8 cellular contexts compared by ENCODE assay signal in the genomic region with DNA sequence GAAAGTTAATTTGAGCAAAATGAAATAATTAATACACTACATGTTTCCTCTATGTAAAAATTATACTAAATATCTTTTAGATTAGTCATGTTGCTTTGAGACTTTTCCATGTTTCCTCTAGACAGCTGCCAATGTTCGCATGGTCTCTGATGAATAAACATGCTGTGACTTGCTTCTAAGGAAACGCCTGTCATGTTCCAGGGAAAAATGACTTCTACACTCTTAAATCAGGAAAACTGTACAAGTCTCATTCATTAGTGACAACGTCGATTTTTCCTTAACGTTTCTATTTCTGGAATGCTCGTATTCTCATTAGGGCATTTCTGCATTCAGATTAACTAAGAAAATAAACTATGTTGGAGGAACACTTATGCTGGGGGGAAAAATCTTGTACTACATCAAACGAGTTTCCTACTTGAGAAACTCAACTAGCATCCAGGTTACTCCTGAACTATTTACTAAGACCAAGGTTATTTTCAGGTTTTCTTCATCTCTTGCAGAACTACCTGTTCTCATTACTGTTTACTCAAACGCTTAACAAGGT. TPM values are rescaled to one million over a fixed set of nuclear protein-coding genes. Genes with fewer than 3 reads are reported as not detected.
DNase-seq lines count a peak whose midpoint lies in the region; TF ChIP-seq lines count a peak whose summit lies in the region.

No MANE protein-coding gene starts in this region.

- peaks cover 14% of the 10 kb centered on the region for H3K4me1 Mint-ChIP-seq in MCF 10A (ENCODE audit: insufficient read depth, unreplicated experiment)

- no peak overlapping the region for H4K5ac ChIP-seq in mesendoderm (ENCODE audit: low read length)

- intact Hi-C loops in MCF 10A (cut with micrococcal nuclease): loop anchor here (5.0 kb wide), 2 partner anchors 58 to 127 kb away; no protein-coding TSS in a partner anchor

- peak overlapping the region; percentile 50 for H3K27ac Mint-ChIP-seq in MCF 10A (ENCODE audit: low read depth, unreplicated experiment)

- no peaks in the 10 kb centered on the region for H3K9me3 Mint-ChIP-seq in MCF 10A (ENCODE audit: unreplicated experiment)

- H3K27me3 ChIP-seq in mesendoderm (ENCODE audit: insufficient read depth, low read length, poor library complexity): no peaks in the 10 kb centered on the region

- TSS peak; percentile 33 for BruUV-seq in MCF 10A (replicated peaks; lab: Mats Ljungman, UMichigan)

- no peak overlapping the region for H4K8ac ChIP-seq in mesendoderm (ENCODE audit: low read depth, low read length)

- H3K79me2 ChIP-seq in mesendoderm (ENCODE audit: control insufficient read depth, insufficient read depth, low read length): no peaks in the 10 kb centered on the region

- no peaks in the 10 kb centered on the region for H3K79me1 ChIP-seq in mesendoderm (ENCODE audit: low read length)

- no peak overlapping the region for H3K4ac ChIP-seq in mesendoderm (ENCODE audit: low read depth, low read length)

- no peak overlapping the region for H3K23ac ChIP-seq in mesendoderm (ENCODE audit: low read length)

- WGBS in mesendoderm (ENCODE audit: extremely low coverage, insufficient coverage, low lambda C conversion rate): no CpG with 5 or more reads among the region's 8 CpGs

- H3K27me3 Mint-ChIP-seq in MCF 10A (ENCODE audit: insufficient read depth, unreplicated experiment): no peaks in the 10 kb centered on the region

- no peak overlapping the region for H2BK15ac ChIP-seq in mesendoderm (replicated peaks; ENCODE audit: low read depth)

- no peak overlapping the region for H3K18ac ChIP-seq in mesendoderm (ENCODE audit: low read length)

- in situ Hi-C loops in KBM-7 (cut with MboI; ENCODE audit: low pct_unique_long_range_greater_than_20kb, low sequenced_read_pairs): no loop called here

- H3K4me2 ChIP-seq in mesendoderm (ENCODE audit: low read length): peak overlapping the region; percentile 85

- no peak overlapping the region for H2BK5ac ChIP-seq in mesendoderm (ENCODE audit: low read length)

- peaks cover 7% of the 10 kb centered on the region for H3K36me3 Mint-ChIP-seq in MCF 10A (ENCODE audit: insufficient read depth, unreplicated experiment)

- POLR2A ChIA-PET in MCF 10A (lab: Yijun Ruan, JAX): interaction anchor here (0.6 to 5.5 kb wide), 15 partner anchors 8 to 1114 kb away, joined by 3 to 65 read pairs (median 9); a partner anchor contains a TSS

- H3K4me3 ChIP-seq in mesendoderm (ENCODE audit: low read length): no peak overlapping the region

- H2BK120ac ChIP-seq in mesendoderm (ENCODE audit: low read depth, low read length): no peak overlapping the region

- peaks cover 2% of the 10 kb centered on the region for H3K4me1 ChIP-seq in mesendoderm (ENCODE audit: control insufficient read depth, low read depth, low read length)

- no peak overlapping the region for H3K56ac ChIP-seq in mesendoderm (ENCODE audit: low read length)

- TF ChIP-seq CTCF in MCF 10A (IDR thresholded peaks at IDR 0.05; ENCODE audit: unreplicated experiment): no peak

- no peak overlapping the region for H3K27ac ChIP-seq in mesendoderm (ENCODE audit: low read depth, low read length)

- CTCF ChIA-PET in MCF 10A (lab: Yijun Ruan, JAX): interaction anchor here (0.6 to 3.7 kb wide), 12 partner anchors 14 to 105 kb away, joined by 3 to 49 read pairs (median 10); no protein-coding TSS in a partner anchor

- DNase-seq in A172 (ENCODE audit: low spot score) (peak; percentile 18), HCEC 1CT (peak; percentile 76), MCF 10A (ENCODE audit: unreplicated experiment) (peak; percentile 90), mesendoderm (no peak), KBM-7 (no peak), ecto neural progenitor cell (ENCODE audit: low spot score) (no peak), GF-D8 (lab: John Stamatoyannopoulos, UW) (no peak), cerebellum (ENCODE audit: low spot score) (no peak)

- H2AK5ac ChIP-seq in mesendoderm (ENCODE audit: low read length): no peak overlapping the region

- H3K4me3 Mint-ChIP-seq in MCF 10A (ENCODE audit: unreplicated experiment): peak overlapping the region; percentile 98

- no peaks in the 10 kb centered on the region for H3K36me3 ChIP-seq in mesendoderm (ENCODE audit: control insufficient read depth, insufficient read depth, low read length)

- H3K9ac ChIP-seq in mesendoderm (ENCODE audit: low read length): no peak overlapping the region

RNA-seq across cellular contexts. Expression of a gene that starts 1.6 kb away (rescaled TPM):
- total RNA-seq in A172 (2014; rRNA removed; shearing (Covaris generic)): 6.7 and 9.8 TPM in 2 replicates
- total RNA-seq in MCF 10A (2022) (37.1 and 47.0 TPM in 2 replicates), cerebellum (32.2 TPM)
- 7.7 TPM for polyA plus RNA-seq in mesendoderm (2013, experiment 1 of 2)
- polyA plus RNA-seq in mesendoderm (2013, experiment 2 of 2): 7.3 TPM

Comparison
In these comparisons a context has a peak if more than half of its experiments do, and no peak if none do; other contexts are left out.
1. DNase-seq: peak in A172 (single experiment), HCEC 1CT (single experiment) and MCF 10A (single experiment); none in mesendoderm (single experiment), KBM-7 (single experiment), ecto neural progenitor cell (single experiment), GF-D8 (single experiment) and cerebellum (single experiment).